12 cellular contexts compared by ENCODE assay signal in genomic region chr2:217555075-217555876, GRCh38.
DNase-seq lines count a peak whose midpoint lies in the region; ATAC-seq and TF ChIP-seq lines count a peak whose summit lies in the region.
"Had no signal": no experiment of that assay in that cellular context is flagged by ENCODE, and none has a peak within 500 bp of the region (broad histone marks: within the 10 kb centered on the region; RNA-seq: fewer than 3 reads in every experiment).

No MANE protein-coding gene starts in this region.

- H4K8ac ChIP-seq in H9 (replicated peaks; ENCODE audit: insufficient read length, low read depth, low read length) (no peak overlapping the region), mesenchymal stem cell (ENCODE audit: low read length) (no peak overlapping the region)

- H2BK120ac ChIP-seq in H9 (ENCODE audit: low read depth, low read length, poor library complexity, severe bottlenecking) (no peak overlapping the region), mesenchymal stem cell (ENCODE audit: low read depth, low read length) (no peak overlapping the region)

- H3K9me3 ChIP-seq in H9 (ENCODE audit: control insufficient read depth, low read depth, low read length) (no peaks in the 10 kb centered on the region), mesenchymal stem cell (ENCODE audit: control insufficient read depth, low read length) (no peaks in the 10 kb centered on the region), transverse colon (no peaks in the 10 kb centered on the region)
- H3K9me3 ChIP-seq: Caco-2, thoracic aorta had no signal

- no peak overlapping the region for H3K4me3 ChIP-seq in mesenchymal stem cell (ENCODE audit: insufficient read depth in 1 of 2, low read depth in 1 of 2, low read length in 2 of 2)
- H3K4me3 ChIP-seq in transverse colon, result no peak overlapping the region
- H3K4me3 ChIP-seq: skin epidermis, thoracic aorta had no signal

- H3K27ac Mint-ChIP-seq in H9, result peak overlapping the region in 1 of 3 experiments; percentile 25; a peak in 2 of 7 replicates

- H2AK5ac ChIP-seq in H9 (ENCODE audit: insufficient read length, low read length) (no peak overlapping the region), mesenchymal stem cell (ENCODE audit: low read length, severe bottlenecking) (no peak overlapping the region)

- no peaks in the 10 kb centered on the region for H3K36me3 ChIP-seq in mesenchymal stem cell (ENCODE audit: control insufficient read depth in 1 of 2, insufficient read depth in 2 of 2, low read depth in 1 of 2, low read length in 2 of 2)
- H3K36me3 ChIP-seq in transverse colon, result no peaks in the 10 kb centered on the region
- H3K36me3 ChIP-seq: thoracic aorta had no signal

- TF ChIP-seq CTCF in H9 (conservative IDR thresholded peaks at IDR 0.05) (no peak), transverse colon (IDR thresholded peaks at IDR 0.05) (no peak)

- H3K4ac ChIP-seq in H9 (ENCODE audit: low read depth, low read length) (no peak overlapping the region), mesenchymal stem cell (ENCODE audit: low read depth in 1 of 2, low read length in 2 of 2) (no peak overlapping the region)

- in situ Hi-C loops in transverse colon (cut with MboI; ENCODE audit: low pct_ligation_motif_present in 1 of 4, low pct_unique_long_range_greater_than_20kb in 1 of 4, low sequenced_read_pairs in 3 of 4), result no loop called here

- H3K27me3 ChIP-seq in H9 (ENCODE audit: insufficient read depth, low read length) (no peaks in the 10 kb centered on the region; the same call in 1 of the 2 replicates), mesenchymal stem cell (ENCODE audit: control insufficient read depth in 1 of 2, insufficient read depth in 1 of 2, low read length in 2 of 2) (peaks cover 14 to 16% of the 10 kb centered on the region in 2 experiments), transverse colon (no peaks in the 10 kb centered on the region)

- H3K23me2 ChIP-seq in H9 (ENCODE audit: insufficient read length, low read depth, low read length, poor library complexity, severe bottlenecking), result no peaks in the 10 kb centered on the region

- peaks cover 23% of the 10 kb centered on the region for H3K27me3 Mint-ChIP-seq in H9 (ENCODE audit: low read depth)
- H3K27me3 Mint-ChIP-seq: central memory CD8-positive, alpha-beta T cell had no signal

- H3K9ac ChIP-seq in H9 (ENCODE audit: extremely low read depth, insufficient read length, low read length) (no peak overlapping the region), mesenchymal stem cell (ENCODE audit: low read length) (no peak overlapping the region)

- no peak for ATAC-seq in GM21786 (IDR thresholded peaks at IDR 0.05; ENCODE audit: unreplicated experiment)
- ATAC-seq: PC-3 had no signal

- H3K27ac ChIP-seq in H9 (ENCODE audit: insufficient read length, low read depth, low read length), result no peak overlapping the region
- no peak overlapping the region for H3K27ac ChIP-seq in mesenchymal stem cell (ENCODE audit: low read length, poor library complexity, severe bottlenecking)
- H3K27ac ChIP-seq in transverse colon, result peak overlapping the region in 3 of 4 donors; percentile 52 to 58 (median 57)
- H3K27ac ChIP-seq: thoracic aorta had no signal

- no peak overlapping the region for H2BK15ac ChIP-seq in H9 (ENCODE audit: low read depth, low read length)
- no peak overlapping the region for H2BK15ac ChIP-seq in mesenchymal stem cell (ENCODE audit: low read depth, poor library complexity, severe bottlenecking)

- peaks cover 29 to 36% of the 10 kb centered on the region in 2 experiments for H3K4me1 Mint-ChIP-seq in H9
- H3K4me1 Mint-ChIP-seq: central memory CD8-positive, alpha-beta T cell had no signal

- H2BK12ac ChIP-seq in H9 (ENCODE audit: insufficient read length, low read depth, low read length) (no peak overlapping the region), mesenchymal stem cell (ENCODE audit: low read length in 2 of 2) (peak overlapping the region in 1 of 2 experiments; percentile 59)

- H3K56ac ChIP-seq in H9 (ENCODE audit: insufficient read length, low read depth, low read length), result no peak overlapping the region

- H3K4me2 ChIP-seq in H9 (ENCODE audit: insufficient read depth, insufficient read length, low read length) (no peak overlapping the region), mesenchymal stem cell (ENCODE audit: low read length, poor library complexity, severe bottlenecking) (no peak overlapping the region)

- H3K79me2 ChIP-seq in H9 (ENCODE audit: insufficient read depth, low read length), result no peaks in the 10 kb centered on the region

- no peak overlapping the region for H2BK5ac ChIP-seq in H9 (ENCODE audit: insufficient read length, low read length)
- no peak overlapping the region for H2BK5ac ChIP-seq in mesenchymal stem cell (ENCODE audit: low read depth, low read length, poor library complexity, severe bottlenecking)

- peaks cover 0 to 5% of the 10 kb centered on the region in 2 experiments; a peak in 3 of 5 replicates for H3K9me3 Mint-ChIP-seq in H9
- H3K9me3 Mint-ChIP-seq: central memory CD8-positive, alpha-beta T cell had no signal

- H3K14ac ChIP-seq in H9 (ENCODE audit: insufficient read depth, low read length), result no peak overlapping the region
- no peak overlapping the region for H3K14ac ChIP-seq in mesenchymal stem cell (ENCODE audit: low read length in 2 of 2)

- no peaks in the 10 kb centered on the region for H3K79me1 ChIP-seq in H9 (ENCODE audit: insufficient read depth, low read depth, low read length, poor library complexity, severe bottlenecking)
- H3K79me1 ChIP-seq in mesenchymal stem cell (replicated peaks; ENCODE audit: low read length, poor library complexity, severe bottlenecking), result no peaks in the 10 kb centered on the region

- H2BK20ac ChIP-seq in H9 (ENCODE audit: low read depth, low read length, poor library complexity, severe bottlenecking), result no peak overlapping the region

- intact Hi-C loops in transverse colon (cut with DNase I; ENCODE audit: low total_unique reads), result no loop called here

- no peak overlapping the region for H3T11ph ChIP-seq in H9 (ENCODE audit: low read length)

- H3K4me3 Mint-ChIP-seq in H9, result no peak overlapping the region; a peak in 1 of 5 replicates
- H3K4me3 Mint-ChIP-seq: central memory CD8-positive, alpha-beta T cell had no signal

- no peak overlapping the region for H3K23ac ChIP-seq in H9 (ENCODE audit: insufficient read length, low read depth, low read length)
- no peak overlapping the region for H3K23ac ChIP-seq in mesenchymal stem cell (ENCODE audit: low read length in 2 of 2)

- H4K91ac ChIP-seq in H9 (ENCODE audit: insufficient read length, low read depth, low read length), result no peak overlapping the region
- H4K91ac ChIP-seq in mesenchymal stem cell (ENCODE audit: low read length), result no peak overlapping the region

- WGBS in H9 (ENCODE audit: extremely low coverage, insufficient read length, low lambda C conversion rate), result no CpG with 5 or more reads among the region's 7 CpGs
- 54% methylated on average over 6 of the region's 7 CpGs for WGBS in mesenchymal stem cell
- 39 to 43% methylated on average over 3 to 7 of the region's 7 CpGs for WGBS in transverse colon (ENCODE audit: low coverage in 1 of 2), 2 donors

- peak; percentile 72 for DNase-seq in H9
- DNase-seq in amniotic epithelial cell (ENCODE audit: low read depth), result peak; percentile 44
- DNase-seq in mesenchymal stem cell, result peak; percentile 20
- DNase-seq in transverse colon, result no peak
- DNase-seq in NCI-H510A (lab: John Stamatoyannopoulos, UW), result no peak
- DNase-seq in OCI-M2 (lab: John Stamatoyannopoulos, UW; ENCODE audit: unreplicated experiment), result no peak
- DNase-seq: Caco-2, PC-3 had no signal

- no peak overlapping the region for H4K5ac ChIP-seq in H9 (ENCODE audit: insufficient read length, low read depth, low read length)

- no peak for TF ChIP-seq EP300 in transverse colon (IDR thresholded peaks at IDR 0.05; ENCODE audit: low read depth)

- H3K18ac ChIP-seq in H9 (ENCODE audit: insufficient read length, low read depth, low read length) (no peak overlapping the region), mesenchymal stem cell (ENCODE audit: low read depth in 1 of 2, low read length in 2 of 2) (no peak overlapping the region)

- H4K20me1 ChIP-seq in H9 (ENCODE audit: control insufficient read depth, insufficient read depth, insufficient read length), result no peaks in the 10 kb centered on the region

- no peak overlapping the region for H2AFZ ChIP-seq in H9 (ENCODE audit: low read length)
- no peak overlapping the region for H2AFZ ChIP-seq in mesenchymal stem cell (ENCODE audit: low read depth, low read length)

- no peaks in the 10 kb centered on the region; a peak in 1 of 7 replicates for H3K36me3 Mint-ChIP-seq in H9 (ENCODE audit: insufficient read depth in 1 of 3, low read depth in 3 of 3)

- TF ChIP-seq POLR2A in transverse colon (IDR thresholded peaks at IDR 0.05), result no peak

- H3K4me1 ChIP-seq in H9 (ENCODE audit: insufficient read depth, low read length) (peaks cover 11% of the 10 kb centered on the region), mesenchymal stem cell (ENCODE audit: control insufficient read depth, insufficient read depth, low read depth, low read length) (peaks cover 7% of the 10 kb centered on the region), transverse colon (peaks cover 2 to 17% (median 5%) of the 10 kb centered on the region in 4 donors)

Comparison
In these comparisons a context has a peak if more than half of its experiments do, and no peak if none do; other contexts are left out.
1. DNase-seq: peak in H9 (single experiment), amniotic epithelial cell (single experiment) and mesenchymal stem cell (single experiment); none in transverse colon (single experiment), NCI-H510A (single experiment) and OCI-M2 (single experiment).
2. H3K27ac ChIP-seq: peak in transverse colon (3 of 4); none in H9 (single experiment) and mesenchymal stem cell (single experiment).